ENCODE assay signal across 8 cellular contexts in genomic region chr19:918481-919156, GRCh38. TPM values are rescaled to one million over a fixed set of nuclear protein-coding genes. Genes with fewer than 3 reads are reported as not detected.
DNase-seq lines count a peak whose midpoint lies in the region; ATAC-seq, FAIRE-seq and TF ChIP-seq lines count a peak whose summit lies in the region.
"Had no signal": no experiment of that assay in that cellular context is flagged by ENCODE, and none has a peak within 500 bp of the region (broad histone marks: within the 10 kb centered on the region; RNA-seq: fewer than 3 reads in every experiment).

No MANE protein-coding gene starts in this region.

- in situ Hi-C loops in GM12878 (cut with MboI): no loop called here

- FAIRE-seq in GM12878 (lab: Jason Lieb, UNC): no peak

- H3K4me3 ChIP-seq in GM12878: no peak overlapping the region

- peaks cover 4% of the 10 kb centered on the region for H3K27me3 Mint-ChIP-seq in CD4-positive, alpha-beta T cell

- no peak overlapping the region for H3K27ac Mint-ChIP-seq in CD4-positive, alpha-beta T cell

- H3K36me3 Mint-ChIP-seq in CD4-positive, alpha-beta T cell (ENCODE audit: low read depth): peaks cover 6% of the 10 kb centered on the region

- SMC1A ChIA-PET in GM12878 (lab: Charles Lee; ENCODE audit: uncharacterized antibody, unreplicated experiment): interaction anchor here (1.1 kb wide), 1 partner anchor 10 kb away, joined by 4 read pairs; no protein-coding TSS in a partner anchor

- no peak for TF ChIP-seq CTCF in CD4-positive, alpha-beta T cell (IDR thresholded peaks at IDR 0.05)
- TF ChIP-seq CTCF in GM12878 (IDR thresholded peaks at IDR 0.05 in 2 of 3, conservative IDR thresholded peaks at IDR 0.05 in 1 of 3; ENCODE audit: control insufficient read depth in 2 of 3, extremely low read depth in 1 of 3, insufficient read depth in 1 of 3, low read depth in 3 of 3, low read length in 3 of 3): no peak

- H3K4me1 Mint-ChIP-seq in CD4-positive, alpha-beta T cell (ENCODE audit: low read depth): peaks cover 21% of the 10 kb centered on the region

- no peak for TF ChIP-seq RAD21 in GM12878 (IDR thresholded peaks at IDR 0.05; ENCODE audit: insufficient read depth, low read depth, low read length)

- CTCF ChIA-PET in CD4-positive, alpha-beta T cell (lab: Charles Lee): interaction anchor here (1.1 to 4.4 kb wide), 3 partner anchors 10 to 55 kb away, joined by 3 to 52 read pairs (median 12); partner anchors contain the start of genes MED16 and RNU6-9
- CTCF ChIA-PET in GM12878 (lab: Yijun Ruan, JAX): interaction anchor here (0.9 to 4.6 kb wide), 3 partner anchors 25 to 145 kb away, joined by 3 to 50 read pairs (median 5); partner anchors contain the start of genes MED16 and RNU6-9

- peak overlapping the region; percentile 62 for H3K4me3 Mint-ChIP-seq in CD4-positive, alpha-beta T cell

- peaks cover 28% of the 10 kb centered on the region for H3K4me1 ChIP-seq in GM12878 (ENCODE audit: control insufficient read depth, insufficient read depth, low read length)

- peak in 1 of 10 experiments; percentile 42 for DNase-seq in CD4-positive, alpha-beta T cell
- DNase-seq in NCI-H1105 (lab: John Stamatoyannopoulos, UW) (peak; percentile 42), GM12878 (ENCODE audit: low read depth, low spot score) (no peak), NCI-H446 (lab: John Stamatoyannopoulos, UW) (no peak), C1 segment of cervical spinal cord (lab: John Stamatoyannopoulos, UW) (no peak)
- DNase-seq: GDM1, mesendoderm had no signal

- RAD21 ChIA-PET in GM12878 (lab: Charles Lee; ENCODE audit: unreplicated experiment): interaction anchor here (0.6 to 3.6 kb wide), 7 partner anchors 10 to 92 kb away, joined by 3 to 46 read pairs (median 5); partner anchors contain the start of genes MED16, RNU6-9 and WDR18

- no peaks in the 10 kb centered on the region for H3K79me2 ChIP-seq in GM12878 (ENCODE audit: control insufficient read depth, insufficient read depth, low read length)

- POLR2A ChIA-PET in CD4-positive, alpha-beta T cell (lab: Charles Lee): interaction anchor here (0.6 to 3.1 kb wide), 7 partner anchors 9 to 65 kb away, joined by 3 to 40 read pairs (median 6); partner anchors contain the start of genes MED16, RNU6-9 and WDR18
- POLR2A ChIA-PET in GM12878 (lab: Charles Lee): interaction anchor here (0.6 to 1.6 kb wide), 5 partner anchors 18 to 410 kb away, joined by 3 to 8 read pairs (median 6); no protein-coding TSS in a partner anchor

- TF ChIP-seq EP300 in GM12878 (IDR thresholded peaks at IDR 0.05; ENCODE audit: borderline replicate concordance in 1 of 2, control insufficient read depth in 1 of 2, low read depth in 2 of 2, low read length in 2 of 2): no peak

- H3K9ac ChIP-seq in GM12878 (ENCODE audit: control insufficient read depth, insufficient read depth, low read length): no peak overlapping the region

- H2AFZ ChIP-seq in GM12878 (ENCODE audit: control insufficient read depth, low read depth, low read length): no peak overlapping the region

- no peaks in the 10 kb centered on the region for H3K9me3 Mint-ChIP-seq in CD4-positive, alpha-beta T cell

- H3K27me3 ChIP-seq in CD4-positive, alpha-beta T cell (ENCODE audit: control insufficient read depth, insufficient read depth, low read length): peaks cover 22% of the 10 kb centered on the region
- H3K27me3 ChIP-seq in GM12878 (replicated peaks in 1 of 2; ENCODE audit: control insufficient read depth in 2 of 2, insufficient read depth in 2 of 2, low read length in 1 of 2): peaks cover 0 to 2% of the 10 kb centered on the region in 2 experiments; a peak in 1 of 4 replicates

- 0 out of 2 replicates have a peak overlapping the region, but pooled peaks have one; percentile 9 for H3K4me2 ChIP-seq in GM12878 (ENCODE audit: control insufficient read depth, insufficient read depth)

- 2% methylated on average over 17 of the region's 56 CpGs for WGBS in GM12878 (ENCODE audit: insufficient coverage, insufficient replicate concordance, low lambda C conversion rate, missing lambda C conversion rate)

- no TSS peak for BruUV-seq in GM12878 (replicated peaks; lab: Mats Ljungman, UMichigan)

- no peak for ATAC-seq in CD4-positive, alpha-beta T cell (ENCODE audit: poor library complexity)
- ATAC-seq in GM12878: no peak
- no peak for ATAC-seq in HG03469 (IDR thresholded peaks at IDR 0.05; ENCODE audit: unreplicated experiment)

- TF ChIP-seq POLR2A in GM12878 (IDR thresholded peaks at IDR 0.05; ENCODE audit: low read depth, low read length): no peak

- no peak overlapping the region for H3K27ac ChIP-seq in CD4-positive, alpha-beta T cell (ENCODE audit: low read depth, low read length)
- H3K27ac ChIP-seq in GM12878 (ENCODE audit: control insufficient read depth, insufficient read depth): no peak overlapping the region

- intact Hi-C loops in CD4-positive, alpha-beta T cell (cut with DNase I, micrococcal nuclease): no loop called here
- intact Hi-C loops in GM12878 (cut with micrococcal nuclease; ENCODE audit: unreplicated experiment): no loop called here

- H3K9me3 ChIP-seq in CD4-positive, alpha-beta T cell (ENCODE audit: control insufficient read depth, low read length): no peaks in the 10 kb centered on the region
- no peaks in the 10 kb centered on the region for H3K9me3 ChIP-seq in GM12878 (replicated peaks; ENCODE audit: control insufficient read depth, insufficient read depth, low read length)

- H4K20me1 ChIP-seq in GM12878 (ENCODE audit: control insufficient read depth, insufficient read depth): no peaks in the 10 kb centered on the region

- H3K36me3 ChIP-seq in GM12878 (ENCODE audit: control insufficient read depth in 2 of 2, insufficient read depth in 2 of 2, low read length in 1 of 2): no peaks in the 10 kb centered on the region

RNA-seq across cellular contexts. Expression of gene KISS1R, which starts 1.5 kb away (rescaled TPM):
- total RNA-seq in CD4-positive, alpha-beta T cell: 1 to 10 TPM; 1.5 to 1.6 TPM
- 16.9 and 18.1 TPM in 2 replicates for total RNA-seq in GM12878 (2013; cell fraction: nucleolus; rRNA removed)
- 0.60 and 2.7 TPM in 2 replicates for total RNA-seq in GM12878 (2014; rRNA removed)
- total RNA-seq in GM12878 (2014; rRNA removed; fragmentation: Illumina TruSeq; extraction: Trizol): not detected in 2 replicates
- 1.8 TPM in 2 replicates for total RNA-seq in GM12878 (2021)
- 0.30 TPM for polyA plus RNA-seq in GM12878 (2011; ENCODE audit: low read depth)
- polyA plus RNA-seq in GM12878 (2011; rRNA removed): 1.6 and 2.8 TPM in 2 replicates
- polyA plus RNA-seq in GM12878 (2011; cell fraction: cytosol; rRNA removed): 2.7 and 4.7 TPM in 2 replicates
- polyA plus RNA-seq in GM12878 (2011; cell fraction: nucleus; rRNA removed): 19.3 and 20.1 TPM in 2 replicates
- polyA plus RNA-seq in GM12878 (2012): 1.9 and 2.3 TPM in 2 replicates
- not detected in 2 replicates for polyA plus RNA-seq in GM12878 (2014; fragmentation: Illumina TruSeq; extraction: Trizol)
- polyA plus RNA-seq in GM12878 (2014; fragmentation: Nextera tagmentation; extraction: Ambion mirVana): under 1 TPM in 1 of 2 experiments, not detected in 1; 0.13 TPM
- 0.83 and 2.1 TPM in 2 replicates for polyA plus RNA-seq in GM12878 (2014; rRNA removed)
- polyA plus RNA-seq in GM12878 (2016; fragmentation: Nextera tagmentation; extraction: Ambion mirVana): 1 to 10 TPM in 1 of 2 experiments, under 1 TPM in 1; 0.14 to 1.4 TPM
- polyA minus RNA-seq in GM12878 (2011; rRNA and poly(A)+ RNA removed): 0.29 and 1.3 TPM in 2 replicates
- polyA minus RNA-seq in GM12878 (2011; cell fraction: cytosol; rRNA and poly(A)+ RNA removed): 1.9 and 2.8 TPM in 2 replicates
- 1.7 and 3.2 TPM in 2 replicates for polyA minus RNA-seq in GM12878 (2011; cell fraction: nucleus; rRNA and poly(A)+ RNA removed)

RNA-seq across cellular contexts. Expression of gene R3HDM4, which starts 5.6 kb away (rescaled TPM):
- 100 to 1,000 TPM; 309 to 313 TPM for total RNA-seq in CD4-positive, alpha-beta T cell
- 17.9 and 20.1 TPM in 2 replicates for total RNA-seq in GM12878 (2013; cell fraction: nucleolus; rRNA removed)
- total RNA-seq in GM12878 (2014; rRNA removed): 24.3 and 28.1 TPM in 2 replicates
- total RNA-seq in GM12878 (2014; rRNA removed; fragmentation: Illumina TruSeq; extraction: Trizol): 18.2 and 19.6 TPM in 2 replicates
- 51.6 and 54.5 TPM in 2 replicates for total RNA-seq in GM12878 (2021)
- 14.1 TPM for polyA plus RNA-seq in GM12878 (2011; ENCODE audit: low read depth)
- polyA plus RNA-seq in GM12878 (2011; rRNA removed): 12.1 and 26.1 TPM in 2 replicates
- polyA plus RNA-seq in GM12878 (2011; cell fraction: cytosol; rRNA removed): 43.8 and 54.5 TPM in 2 replicates
- polyA plus RNA-seq in GM12878 (2011; cell fraction: nucleus; rRNA removed): 41.0 and 44.6 TPM in 2 replicates
- 39.6 and 50.1 TPM in 2 replicates for polyA plus RNA-seq in GM12878 (2012)
- 16.4 and 27.2 TPM in 2 replicates for polyA plus RNA-seq in GM12878 (2014; fragmentation: Illumina TruSeq; extraction: Trizol)
- 1 to 10 TPM; 1.3 to 4.2 TPM for polyA plus RNA-seq in GM12878 (2014; fragmentation: Nextera tagmentation; extraction: Ambion mirVana)
- polyA plus RNA-seq in GM12878 (2014; rRNA removed): 65.8 and 78.8 TPM in 2 replicates
- 10 to 100 TPM; 36.0 to 44.0 TPM for polyA plus RNA-seq in GM12878 (2016; fragmentation: Nextera tagmentation; extraction: Ambion mirVana)
- 8.9 and 20.7 TPM in 2 replicates for polyA minus RNA-seq in GM12878 (2011; rRNA and poly(A)+ RNA removed)
- polyA minus RNA-seq in GM12878 (2011; cell fraction: cytosol; rRNA and poly(A)+ RNA removed): 11.9 and 12.1 TPM in 2 replicates
- polyA minus RNA-seq in GM12878 (2011; cell fraction: nucleus; rRNA and poly(A)+ RNA removed): 4.8 and 6.7 TPM in 2 replicates

RNA-seq across cellular contexts. Expression of gene ARID3A, which starts 7.2 kb away (rescaled TPM):
- 1 to 10 TPM; 3.7 to 4.1 TPM for total RNA-seq in CD4-positive, alpha-beta T cell
- total RNA-seq in GM12878 (2013; cell fraction: nucleolus; rRNA removed): 148 and 152 TPM in 2 replicates
- total RNA-seq in GM12878 (2014; rRNA removed) (30.2 and 34.2 TPM in 2 replicates), GM12878 (2014; rRNA removed; fragmentation: Illumina TruSeq; extraction: Trizol) (18.3 and 23.6 TPM in 2 replicates), GM12878 (2021) (68.3 and 70.0 TPM in 2 replicates)
- polyA plus RNA-seq in GM12878 (2011; ENCODE audit: low read depth): 10.8 TPM
- polyA plus RNA-seq in GM12878 (2011; rRNA removed) (6.5 and 17.1 TPM in 2 replicates), GM12878 (2014; fragmentation: Illumina TruSeq; extraction: Trizol) (5.7 and 16.3 TPM in 2 replicates), GM12878 (2014; fragmentation: Nextera tagmentation; extraction: Ambion mirVana) (1 to 10 TPM in 1 of 2 experiments, under 1 TPM in 1; 0.76 to 1.6 TPM), GM12878 (2014; rRNA removed) (37.0 and 45.1 TPM in 2 replicates), GM12878 (2016; fragmentation: Nextera tagmentation; extraction: Ambion mirVana) (1 to 10 TPM; 8.9 to 9.6 TPM)
- 22.9 and 33.7 TPM in 2 replicates for polyA plus RNA-seq in GM12878 (2011; cell fraction: cytosol; rRNA removed)
- 52.3 and 76.3 TPM in 2 replicates for polyA plus RNA-seq in GM12878 (2011; cell fraction: nucleus; rRNA removed)
- 33.7 and 35.9 TPM in 2 replicates for polyA plus RNA-seq in GM12878 (2012)
- polyA minus RNA-seq in GM12878 (2011; rRNA and poly(A)+ RNA removed): 42.1 and 69.0 TPM in 2 replicates
- 48.9 and 50.8 TPM in 2 replicates for polyA minus RNA-seq in GM12878 (2011; cell fraction: cytosol; rRNA and poly(A)+ RNA removed)
- polyA minus RNA-seq in GM12878 (2011; cell fraction: nucleus; rRNA and poly(A)+ RNA removed): 33.1 and 53.2 TPM in 2 replicates

RNA-seq across cellular contexts. Expression of gene RNU6-9, which starts 25.3 kb away (rescaled TPM):
- not detected for total RNA-seq in CD4-positive, alpha-beta T cell
- total RNA-seq in GM12878 (2013; cell fraction: nucleolus; rRNA removed): not detected in 2 replicates
- total RNA-seq in GM12878 (2014; rRNA removed) (not detected in 2 replicates), GM12878 (2014; rRNA removed; fragmentation: Illumina TruSeq; extraction: Trizol) (not detected in 2 replicates), GM12878 (2021) (not detected in 2 replicates)
- not detected for polyA plus RNA-seq in GM12878 (2011; ENCODE audit: low read depth)
- polyA plus RNA-seq in GM12878 (2011; rRNA removed) (not detected in 2 replicates), GM12878 (2014; fragmentation: Illumina TruSeq; extraction: Trizol) (not detected in 2 replicates), GM12878 (2014; fragmentation: Nextera tagmentation; extraction: Ambion mirVana) (not detected), GM12878 (2014; rRNA removed) (not detected in 2 replicates), GM12878 (2016; fragmentation: Nextera tagmentation; extraction: Ambion mirVana) (not detected)
- polyA plus RNA-seq in GM12878 (2011; cell fraction: cytosol; rRNA removed): not detected in 2 replicates
- polyA plus RNA-seq in GM12878 (2011; cell fraction: nucleus; rRNA removed): not detected in 2 replicates
- polyA plus RNA-seq in GM12878 (2012): not detected in 2 replicates
- polyA minus RNA-seq in GM12878 (2011; rRNA and poly(A)+ RNA removed): 1,322 TPM in 1 of 2 replicates, not detected in the other
- not detected in 2 replicates for polyA minus RNA-seq in GM12878 (2011; cell fraction: cytosol; rRNA and poly(A)+ RNA removed)
- under 0.01 TPM in 1 of 2 replicates, not detected in the other for polyA minus RNA-seq in GM12878 (2011; cell fraction: nucleus; rRNA and poly(A)+ RNA removed)

RNA-seq across cellular contexts. Expression of gene MED16, which starts 25.6 kb away (rescaled TPM):
- total RNA-seq in CD4-positive, alpha-beta T cell: 10 to 100 TPM; 25.8 to 30.1 TPM
- 36.0 and 39.7 TPM in 2 replicates for total RNA-seq in GM12878 (2013; cell fraction: nucleolus; rRNA removed)
- total RNA-seq in GM12878 (2014; rRNA removed) (10.7 and 14.5 TPM in 2 replicates), GM12878 (2014; rRNA removed; fragmentation: Illumina TruSeq; extraction: Trizol) (4.7 and 6.4 TPM in 2 replicates), GM12878 (2021) (48.2 and 49.4 TPM in 2 replicates)
- polyA plus RNA-seq in GM12878 (2011; ENCODE audit: low read depth): 14.5 TPM
- polyA plus RNA-seq in GM12878 (2011; rRNA removed) (3.8 and 12.7 TPM in 2 replicates), GM12878 (2014; fragmentation: Illumina TruSeq; extraction: Trizol) (0.19 and 3.5 TPM in 2 replicates), GM12878 (2014; fragmentation: Nextera tagmentation; extraction: Ambion mirVana) (1 to 10 TPM in 1 of 2 experiments, under 1 TPM in 1; 0.56 to 3.5 TPM), GM12878 (2014; rRNA removed) (24.4 and 28.9 TPM in 2 replicates), GM12878 (2016; fragmentation: Nextera tagmentation; extraction: Ambion mirVana) (10 to 100 TPM; 49.6 to 51.1 TPM)
- polyA plus RNA-seq in GM12878 (2011; cell fraction: cytosol; rRNA removed): 38.0 and 39.5 TPM in 2 replicates
- 36.6 and 56.4 TPM in 2 replicates for polyA plus RNA-seq in GM12878 (2011; cell fraction: nucleus; rRNA removed)
- polyA plus RNA-seq in GM12878 (2012): 36.5 and 37.4 TPM in 2 replicates
- polyA minus RNA-seq in GM12878 (2011; rRNA and poly(A)+ RNA removed): 16.8 and 38.4 TPM in 2 replicates
- polyA minus RNA-seq in GM12878 (2011; cell fraction: cytosol; rRNA and poly(A)+ RNA removed): 31.8 and 34.9 TPM in 2 replicates
- 12.5 and 26.0 TPM in 2 replicates for polyA minus RNA-seq in GM12878 (2011; cell fraction: nucleus; rRNA and poly(A)+ RNA removed)

Comparison
In these comparisons a context has a peak if more than half of its experiments do, and no peak if none do; other contexts are left out.
1. RNA of gene R3HDM4, which starts 5.6 kb away (total RNA-seq): 309 to 313 TPM in CD4-positive, alpha-beta T cell; 17.9 to 54.5 TPM in GM12878; every median in the first group is over 4 times any median in the second.